Comparison of ENCODE assay signal across 8 cellular contexts in the genomic region with DNA sequence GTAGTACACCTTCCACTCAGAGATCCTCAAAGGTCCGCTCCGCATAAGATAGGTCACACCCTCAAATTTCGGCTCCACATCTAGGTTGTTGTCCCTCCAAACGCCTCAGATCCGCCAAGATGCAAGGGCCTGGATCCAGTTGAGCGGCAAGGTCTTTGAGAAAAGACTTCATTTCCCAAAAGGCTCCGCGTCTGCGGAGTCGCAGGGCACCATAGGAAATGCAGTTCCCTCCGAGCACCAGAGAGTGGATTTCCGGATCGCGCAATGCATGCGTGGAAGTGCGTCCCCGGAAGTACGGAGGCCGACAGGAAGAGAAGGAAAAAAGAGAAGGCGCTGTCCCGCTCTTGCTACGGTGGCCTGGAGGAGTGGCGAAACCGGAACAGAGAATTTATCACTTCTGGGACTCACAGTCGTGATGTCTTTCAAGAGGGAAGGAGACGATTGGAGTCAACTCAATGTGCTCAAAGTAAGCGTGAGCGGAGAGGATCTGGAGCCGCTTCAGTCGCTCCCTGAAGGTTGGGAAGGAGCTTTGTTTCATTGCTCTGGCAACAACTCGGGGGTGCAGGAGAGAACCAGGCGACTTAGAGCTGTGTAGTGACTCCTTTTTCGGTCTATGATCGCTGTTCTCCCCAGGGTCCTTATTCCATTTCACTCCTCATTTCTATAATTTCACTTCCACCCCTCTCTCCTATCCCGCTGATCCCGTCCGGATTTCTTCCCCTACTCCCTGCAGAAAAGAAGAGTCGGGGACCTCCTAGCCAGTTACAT. TPM values are rescaled to one million over a fixed set of nuclear protein-coding genes. Genes with fewer than 3 reads are reported as not detected.
DNase-seq lines count a peak whose midpoint lies in the region; ATAC-seq, FAIRE-seq and TF ChIP-seq lines count a peak whose summit lies in the region.

A gene with protein sequence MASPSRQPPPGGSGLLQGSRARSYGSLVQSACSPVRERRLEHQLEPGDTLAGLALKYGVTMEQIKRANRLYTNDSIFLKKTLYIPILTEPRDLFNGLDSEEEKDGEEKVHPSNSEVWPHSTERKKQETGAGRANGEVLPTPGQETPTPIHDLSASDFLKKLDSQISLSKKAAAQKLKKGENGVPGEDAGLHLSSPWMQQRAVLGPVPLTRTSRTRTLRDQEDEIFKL (minus strand): TSS at position 165 of the 768 bp plus-strand sequence. CDS start 644 bp downstream, outside the sequence.
A gene with protein sequence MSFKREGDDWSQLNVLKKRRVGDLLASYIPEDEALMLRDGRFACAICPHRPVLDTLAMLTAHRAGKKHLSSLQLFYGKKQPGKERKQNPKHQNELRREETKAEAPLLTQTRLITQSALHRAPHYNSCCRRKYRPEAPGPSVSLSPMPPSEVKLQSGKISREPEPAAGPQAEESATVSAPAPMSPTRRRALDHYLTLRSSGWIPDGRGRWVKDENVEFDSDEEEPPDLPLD (plus strand): TSS at position 407 of the 768 bp plus-strand sequence. CDS start 9 bp downstream, at position 416.

- DNase-seq in GM18507 (ENCODE audit: extremely low spot score, insufficient read length, low read depth) (peak; percentile 89), NCI-H2029 (lab: John Stamatoyannopoulos, UW) (peak; percentile 97), T-helper 9 cell (peak; percentile 95), astrocyte of the cerebellum (ENCODE audit: low read depth) (peak; percentile 98), hepatic stellate cell (ENCODE audit: low spot score) (peak; percentile 96), putamen (ENCODE audit: low spot score) (peak; percentile 99), uterus (peak; percentile 96 to 98)

- peak; percentile 99 for FAIRE-seq in GM18507 (lab: Jason Lieb, UNC)

- no peaks in the 10 kb centered on the region for H3K36me3 ChIP-seq in uterus

- peaks cover 9 to 14% of the 10 kb centered on the region in 2 donors for H3K4me1 ChIP-seq in uterus

- in situ Hi-C loops in astrocyte of the cerebellum (cut with HindIII; ENCODE audit: low sequenced_read_pairs) = no loop called here

- peak within 1 kb of the TSS; percentile 91 to 95 for H3K27ac ChIP-seq in uterus

- no peaks in the 10 kb centered on the region for H3K27me3 ChIP-seq in uterus

- TF ChIP-seq POLR2A in uterus (IDR thresholded peaks at IDR 0.05) = peak; percentile 40 to 44

- H3K4me3 ChIP-seq in astrocyte of the cerebellum (ENCODE audit: low read depth, low read length) (peak within 1 kb of the TSS; percentile 85), uterus (peak within 1 kb of the TSS; percentile 68 to 91)

- peak; percentile 73 for ATAC-seq in HG02973 (IDR thresholded peaks at IDR 0.05; ENCODE audit: unreplicated experiment)

- TF ChIP-seq CTCF in astrocyte of the cerebellum (IDR thresholded peaks at IDR 0.05; ENCODE audit: low read depth, low read length, missing control alignments) = peak; percentile 12
- peak; percentile 3 to 67 (median 32) for TF ChIP-seq CTCF in uterus (IDR thresholded peaks at IDR 0.05)

- intact Hi-C loops in uterus (cut with DNase I; ENCODE audit: low total_unique reads) = no loop called here

- H3K9me3 ChIP-seq in uterus = no peaks in the 10 kb centered on the region

RNA-seq across cellular contexts. Expression of the first gene that starts in this region (rescaled TPM):
- total RNA-seq in uterus = 10 to 100 TPM in 2 of 4 donors, 1 to 10 TPM in 2; 6.4 to 32.9 (median 11.1) TPM

RNA-seq across cellular contexts. Expression of the second gene that starts in this region (rescaled TPM):
- total RNA-seq in uterus = 100 to 1,000 TPM in 1 of 4 donors, 10 to 100 TPM in 2, 1 to 10 TPM in 1; 3.2 to 186 (median 21.3) TPM

Comparison
In these comparisons a context has a peak if more than half of its experiments do, and no peak if none do; other contexts are left out.
1. Peak in every context shown above with its lines: DNase-seq, ATAC-seq, H3K4me3 ChIP-seq and H3K27ac ChIP-seq.